Comparison of ENCODE assay signal across 31 cellular contexts in genomic region chr21:33021667-33022066, GRCh38. TPM values are rescaled to one million over a fixed set of nuclear protein-coding genes. Genes with fewer than 3 reads are reported as not detected.
"Had no signal": no experiment of that assay in that cellular context is flagged by ENCODE, and none has a peak within 500 bp of the region (broad histone marks: within the 10 kb centered on the region; RNA-seq: fewer than 3 reads in every experiment).

No MANE protein-coding gene starts in this region.

- H3K27ac Mint-ChIP-seq: activated B cell treated with CpG ODN at 0.5 μM for 24 hours; activated CD4-positive, alpha-beta T cell treated with anti-CD3 and anti-CD28 coated beads for 36 hours; activated naive CD8-positive, alpha-beta T cell treated with anti-CD3 and anti-CD28 coated beads, Interleukin-2, amount 50 U/mL, for 24 hours; activated T-cell treated with anti-CD3 and anti-CD28 coated beads, Interleukin-2, amount 50 U/mL, for 72 hours; brain; effector memory CD8-positive, alpha-beta T cell; memory B cell; nephron progenitor cell had no signal

- H3K9me3 Mint-ChIP-seq: activated B cell treated with CpG ODN at 0.5 μM for 24 hours; activated naive CD8-positive, alpha-beta T cell treated with anti-CD3 and anti-CD28 coated beads, Interleukin-2, amount 50 U/mL, for 24 hours; activated T-cell treated with anti-CD3 and anti-CD28 coated beads, Interleukin-2, amount 50 U/mL, for 72 hours; effector memory CD8-positive, alpha-beta T cell; memory B cell; nephron progenitor cell had no signal

- H3K9me3 ChIP-seq: esophagus muscularis mucosa, transverse colon had no signal

- DNase-seq: activated B cell treated with CpG ODN at 0.5 μM for 24 hours; activated CD4-positive, alpha-beta T cell treated with anti-CD3 and anti-CD28 coated beads for 36 hours; activated CD4-positive, alpha-beta T cell treated with anti-CD3 and anti-CD28 coated beads, Interleukin-2, amount 50 U/mL, for 48 hours; activated gamma-delta T cell; activated naive CD4-positive, alpha-beta T cell treated with anti-CD3 and anti-CD28 coated beads, Interleukin-2, amount 50 U/mL, for 16 hours; activated naive CD8-positive, alpha-beta T cell treated with anti-CD3 and anti-CD28 coated beads, Interleukin-2, amount 50 U/mL, for 24 hours; activated T-cell treated with anti-CD3 and anti-CD28 coated beads, Interleukin-2, amount 50 U/mL, for 72 hours; anterior cingulate cortex; caudate nucleus; dermis blood vessel endothelial cell; effector memory CD8-positive, alpha-beta T cell; hypothalamus; left cardiac atrium; nephron progenitor cell; small intestine; stimulated activated CD4-positive, alpha-beta T cell treated with anti-CD3 and anti-CD28 coated beads, Interleukin-2, amount 100 ng/mL, for 24 hours; stimulated activated naive B cell treated with anti-CD40 and anti-IgM and Interleukin-4, amounts not matched to agents 10 μg/mL and 1 μg/mL and 100 μg/mL, for 72 hours; T1000; transverse colon had no signal

- ATAC-seq: activated CD4-positive, alpha-beta T cell treated with anti-CD3 and anti-CD28 coated beads for 36 hours; activated naive CD8-positive, alpha-beta T cell treated with anti-CD3 and anti-CD28 coated beads, Interleukin-2, amount 50 U/mL, for 24 hours; activated T-cell treated with anti-CD3 and anti-CD28 coated beads, Interleukin-2, amount 50 U/mL, for 72 hours; effector memory CD8-positive, alpha-beta T cell; left cardiac atrium; sciatic nerve; stimulated activated naive B cell treated with anti-CD40 and anti-IgM and Interleukin-4, amounts not matched to agents 10 μg/mL and 1 μg/mL and 100 μg/mL, for 72 hours had no signal

- H3K36me3 ChIP-seq: esophagus muscularis mucosa, transverse colon had no signal

- H3K4me3 ChIP-seq: esophagus muscularis mucosa, transverse colon had no signal

- H3K36me3 Mint-ChIP-seq: brain, memory B cell had no signal

- H3K4me3 Mint-ChIP-seq: activated B cell treated with CpG ODN at 0.5 μM for 24 hours; activated CD4-positive, alpha-beta T cell treated with anti-CD3 and anti-CD28 coated beads for 36 hours; activated naive CD8-positive, alpha-beta T cell treated with anti-CD3 and anti-CD28 coated beads, Interleukin-2, amount 50 U/mL, for 24 hours; memory B cell; nephron progenitor cell had no signal

- FAIRE-seq: frontal cortex, islet of Langerhans, small intestine, urothelium cell line had no signal

- H3K27ac ChIP-seq: esophagus muscularis mucosa, transverse colon had no signal

RNA-seq across cellular contexts. Expression of gene OLIG2, which starts 4.1 kb away (rescaled TPM):
- total RNA-seq: activated B cell treated with CpG ODN at 0.5 μM for 24 hours; activated CD4-positive, alpha-beta T cell treated with anti-CD3 and anti-CD28 coated beads for 36 hours; activated T-cell treated with anti-CD3 and anti-CD28 coated beads, Interleukin-2, amount 50 U/mL, for 72 hours; dermis blood vessel endothelial cell; esophagus muscularis mucosa; left cardiac atrium; lower leg skin; omental fat pad; posterior vena cava; renal cortical epithelial cell; sciatic nerve; T-helper 1 cell treated with Interleukin-12 subunit alpha and Interleukin-12 subunit beta and Interleukin-4 antibody, amounts not matched to agents 30 ng/mL and 1 ng/mL, for 36 hours; transverse colon had no signal

RNA-seq across cellular contexts. Expression of gene OLIG1, which starts 48.3 kb away (rescaled TPM):
- total RNA-seq: activated B cell treated with CpG ODN at 0.5 μM for 24 hours; activated CD4-positive, alpha-beta T cell treated with anti-CD3 and anti-CD28 coated beads for 36 hours; activated T-cell treated with anti-CD3 and anti-CD28 coated beads, Interleukin-2, amount 50 U/mL, for 72 hours; dermis blood vessel endothelial cell; esophagus muscularis mucosa; omental fat pad; posterior vena cava; renal cortical epithelial cell; T-helper 1 cell treated with Interleukin-12 subunit alpha and Interleukin-12 subunit beta and Interleukin-4 antibody, amounts not matched to agents 30 ng/mL and 1 ng/mL, for 36 hours; transverse colon had no signal
